ENCODE assay signal across 21 cellular contexts in genomic region chr13:113769881-113770280, GRCh38. TPM values are rescaled to one million over a fixed set of nuclear protein-coding genes. Genes with fewer than 3 reads are reported as not detected.
A peak's percentile ranks its signal among the peaks of the same experiment; 100 is the strongest.
DNase-seq lines count a peak whose midpoint lies in the region; ATAC-seq and TF ChIP-seq lines count a peak whose summit lies in the region.
"Had no signal": no experiment of that assay in that cellular context is flagged by ENCODE, and none has a peak within 500 bp of the region (broad histone marks: within the 10 kb centered on the region; RNA-seq: fewer than 3 reads in every experiment).

No MANE protein-coding gene starts in this region.

- H3K27me3 ChIP-seq in right cardiac atrium (ENCODE audit: control insufficient read depth, insufficient read depth) (no peaks in the 10 kb centered on the region), sigmoid colon (no peaks in the 10 kb centered on the region), H7 (ENCODE audit: control insufficient read depth, insufficient read depth, low read length) (no peaks in the 10 kb centered on the region)
- H3K27me3 ChIP-seq: MG63 had no signal

- H3K27ac ChIP-seq in right cardiac atrium (ENCODE audit: low read length) (no peak overlapping the region), sigmoid colon (no peak overlapping the region)
- H3K27ac ChIP-seq: RWPE1 had no signal

- no peak for TF ChIP-seq POLR2A in sigmoid colon (IDR thresholded peaks at IDR 0.05)

- no peaks in the 10 kb centered on the region for H3K36me3 ChIP-seq in sigmoid colon
- no peaks in the 10 kb centered on the region for H3K36me3 ChIP-seq in H7 (replicated peaks; ENCODE audit: control insufficient read depth, insufficient read depth, low read length)
- H3K36me3 ChIP-seq: MG63 had no signal

- H3K4me1 ChIP-seq in right cardiac atrium (ENCODE audit: control insufficient read depth, insufficient read depth, low read length) = peaks cover 4% of the 10 kb centered on the region
- no peaks in the 10 kb centered on the region for H3K4me1 ChIP-seq in sigmoid colon
- H3K4me1 ChIP-seq: Caco-2 had no signal

- WGBS in right cardiac atrium = 81% methylated on average over 13 of the region's 13 CpGs
- WGBS in sigmoid colon, 2 donors = 84 to 88% methylated on average over 13 of the region's 13 CpGs

- TF ChIP-seq EP300 in sigmoid colon (IDR thresholded peaks at IDR 0.05) = no peak

- no peak for TF ChIP-seq CTCF in sigmoid colon (IDR thresholded peaks at IDR 0.05)

- DNase-seq in cardiac septum (ENCODE audit: low spot score) (peak; percentile 46), right cardiac atrium (no peak), left kidney (ENCODE audit: low read depth, low spot score) (peak; percentile 10), sigmoid colon (peak; percentile 27), H7 (no peak), ecto neural progenitor cell (ENCODE audit: low spot score) (no peak)
- DNase-seq: Caco-2; CD8-positive, alpha-beta T cell; IMR-90; KG1; MG63; NCI-H1105 treated with DMSO at 0.1 percent for 48 hours; NCI-H146; NCI-H2029; NCI-H446 treated with DMSO at 0.1 percent for 48 hours; NCI-H526; NCI-H82; SHP77 treated with DMSO at 0.1 percent for 48 hours had no signal

- H3K9me3 ChIP-seq in right cardiac atrium (ENCODE audit: control insufficient read depth, low read length) (no peaks in the 10 kb centered on the region), sigmoid colon (no peaks in the 10 kb centered on the region)
- H3K9me3 ChIP-seq: MG63 had no signal

- H3K4me3 ChIP-seq in right cardiac atrium (ENCODE audit: low read length) (no peak overlapping the region), sigmoid colon (no peak overlapping the region), H7 (ENCODE audit: insufficient read depth, low read depth, low read length) (no peak overlapping the region)
- H3K4me3 ChIP-seq: MG63 had no signal

- intact Hi-C loops in cardiac septum (cut with DNase I) = no loop called here
- intact Hi-C loops in right cardiac atrium (cut with DNase I) = no loop called here
- intact Hi-C loops in sigmoid colon (cut with DNase I) = no loop called here

- ATAC-seq in right cardiac atrium (no peak), GM19455 (IDR thresholded peaks at IDR 0.05; ENCODE audit: unreplicated experiment) (no peak)
- ATAC-seq: CD8-positive, alpha-beta T cell; HCT116 had no signal

RNA-seq across cellular contexts. Expression of gene TMEM255B, which starts 10.9 kb away (rescaled TPM):
- total RNA-seq in cardiac septum = 10.7 TPM
- 1 to 10 TPM; 6.2 to 9.9 (median 8.8) TPM for total RNA-seq in right cardiac atrium
- 7.8 TPM for polyA plus RNA-seq in right cardiac atrium
- 10 to 100 TPM in 2 of 4 donors, 1 to 10 TPM in 1, under 1 TPM in 1; 0.99 to 11.1 (median 7.3) TPM for total RNA-seq in sigmoid colon
- polyA plus RNA-seq in sigmoid colon = 1 to 10 TPM in 2 of 3 donors, under 1 TPM in 1; 0.60 to 4.6 (median 1.8) TPM
- 0.70 and 2.7 TPM in 2 replicates for total RNA-seq in H7 (2014; rRNA removed; shearing (Covaris generic))

Comparison
In these comparisons a context has a peak if more than half of its experiments do, and no peak if none do; other contexts are left out.
1. DNase-seq: peak in cardiac septum (single experiment), left kidney (single experiment) and sigmoid colon (single experiment); none in right cardiac atrium (0 of 3), H7 (single experiment) and ecto neural progenitor cell (single experiment).